In the genomic region with DNA sequence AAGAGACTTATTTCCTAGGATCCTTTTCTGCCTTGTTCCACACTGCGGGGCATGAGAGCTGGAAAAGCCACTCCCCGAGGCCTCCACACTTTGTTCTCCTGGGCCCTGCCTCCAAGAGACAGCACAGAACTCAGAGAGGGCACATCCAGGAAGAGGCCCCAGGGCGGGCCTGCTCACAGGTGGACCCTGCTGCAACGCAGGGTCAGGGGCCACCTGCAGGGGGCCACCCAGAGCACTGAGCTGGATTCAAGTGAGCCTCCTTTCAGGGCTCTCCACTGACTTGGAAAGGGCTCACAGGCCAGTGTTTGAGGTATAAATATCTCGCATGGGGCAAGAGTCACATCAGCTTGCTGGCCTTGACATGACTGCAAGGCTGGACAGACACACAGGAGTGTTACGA, we compare ENCODE assay signal across 9 cellular contexts. TPM values are rescaled to one million over a fixed set of nuclear protein-coding genes. Genes with fewer than 3 reads are reported as not detected.
DNase-seq lines count a peak whose midpoint lies in the region; ATAC-seq and TF ChIP-seq lines count a peak whose summit lies in the region.
"Had no signal": no experiment of that assay in that cellular context is flagged by ENCODE, and none has a peak within 500 bp of the region (broad histone marks: within the 10 kb centered on the region; RNA-seq: fewer than 3 reads in every experiment).

No MANE protein-coding gene starts in this region.

- DNase-seq in CD14-positive monocyte (ENCODE audit: low spot score): no peak
- no peak for DNase-seq in GM13977 (ENCODE audit: low spot score)
- peak; percentile 55 for DNase-seq in activated CD8-positive, alpha-beta T cell treated with anti-CD3 and anti-CD28 coated beads for 36 hours
- peak; percentile 42 for DNase-seq in iPS-NIHi11 (ENCODE audit: low spot score)
- DNase-seq in NCI-H2171 treated with DMSO at 0.1 percent for 48 hours (lab: John Stamatoyannopoulos, UW): no peak
- DNase-seq in posterior vena cava (ENCODE audit: low spot score): no peak
- DNase-seq in GM03348 (ENCODE audit: low spot score): no peak
- DNase-seq: naive thymus-derived CD8-positive, alpha-beta T cell had no signal

- POLR2A ChIA-PET in activated CD8-positive, alpha-beta T cell treated with anti-CD3 and anti-CD28 coated beads for 36 hours (lab: Charles Lee): interaction anchor here (0.7 to 2.1 kb wide), 8 partner anchors 10 to 189 kb away, joined by 3 to 10 read pairs (median 5); partner anchors contain the start of gene RNASEL

- CTCF ChIA-PET in activated CD8-positive, alpha-beta T cell treated with anti-CD3 and anti-CD28 coated beads for 36 hours (lab: Charles Lee): interaction anchor here (1.0 to 27.6 kb wide), 8 partner anchors 11 to 190 kb away, joined by 3 to 1003 read pairs (median 9); partner anchors contain the start of genes NPL and RNASEL

- no peak overlapping the region for H3K4me3 Mint-ChIP-seq in CD14-positive monocyte
- no peak overlapping the region for H3K4me3 Mint-ChIP-seq in activated CD8-positive, alpha-beta T cell treated with anti-CD3 and anti-CD28 coated beads for 36 hours
- H3K4me3 Mint-ChIP-seq: naive thymus-derived CD8-positive, alpha-beta T cell had no signal

- TF ChIP-seq POLR2A in GM18505 (IDR thresholded peaks at IDR 0.05; ENCODE audit: borderline replicate concordance, extremely low read depth, insufficient read depth, insufficient read length): no peak

- H3K36me3 Mint-ChIP-seq in CD14-positive monocyte: peaks cover 0 to 3% of the 10 kb centered on the region in 2 donors
- H3K36me3 Mint-ChIP-seq in activated CD8-positive, alpha-beta T cell treated with anti-CD3 and anti-CD28 coated beads for 36 hours (ENCODE audit: low read depth): no peaks in the 10 kb centered on the region
- H3K36me3 Mint-ChIP-seq: naive thymus-derived CD8-positive, alpha-beta T cell had no signal

- intact Hi-C loops in CD14-positive monocyte (cut with micrococcal nuclease): no loop called here
- intact Hi-C loops in activated CD8-positive, alpha-beta T cell treated with anti-CD3 and anti-CD28 coated beads for 36 hours (cut with micrococcal nuclease): loop anchor here (10.0 kb wide), 1 partner anchor 155 kb away; no protein-coding TSS in a partner anchor
- intact Hi-C loops in posterior vena cava (cut with DNase I): loop anchor here in 1 of 2 donors (5.0 kb wide), 1 partner anchor 188 kb away; the partner anchor contains the start of gene NPL

- no peaks in the 10 kb centered on the region for H3K9me3 Mint-ChIP-seq in CD14-positive monocyte
- no peaks in the 10 kb centered on the region for H3K9me3 Mint-ChIP-seq in activated CD8-positive, alpha-beta T cell treated with anti-CD3 and anti-CD28 coated beads for 36 hours
- H3K9me3 Mint-ChIP-seq: naive thymus-derived CD8-positive, alpha-beta T cell had no signal

- no peak overlapping the region for H3K27ac Mint-ChIP-seq in CD14-positive monocyte
- no peak overlapping the region for H3K27ac Mint-ChIP-seq in activated CD8-positive, alpha-beta T cell treated with anti-CD3 and anti-CD28 coated beads for 36 hours

- in situ Hi-C loops in GM13977 (cut with MboI; ENCODE audit: low pct_unique_long_range_greater_than_20kb, low sequenced_read_pairs, unreplicated experiment): loop anchor here (5.0 kb wide), 1 partner anchor 188 kb away; the partner anchor contains the start of gene NPL

- TF ChIP-seq CTCF in CD14-positive monocyte (IDR thresholded peaks at IDR 0.05) (peak; percentile 37), GM13977 (IDR thresholded peaks at IDR 0.05; ENCODE audit: extremely low read depth, insufficient read depth, missing control alignments) (peak; percentile 46)
- TF ChIP-seq CTCF in activated CD8-positive, alpha-beta T cell treated with anti-CD3 and anti-CD28 coated beads for 36 hours (IDR thresholded peaks at IDR 0.05): peak; percentile 57

- peaks cover 0 to 2% (median under 1%) of the 10 kb centered on the region in 3 donors for H3K27me3 Mint-ChIP-seq in CD14-positive monocyte (ENCODE audit: low read depth in 3 of 3)
- H3K27me3 Mint-ChIP-seq in activated CD8-positive, alpha-beta T cell treated with anti-CD3 and anti-CD28 coated beads for 36 hours: peaks cover under 1% of the 10 kb centered on the region

- peaks cover 28% of the 10 kb centered on the region for H3K4me1 Mint-ChIP-seq in CD14-positive monocyte
- H3K4me1 Mint-ChIP-seq in activated CD8-positive, alpha-beta T cell treated with anti-CD3 and anti-CD28 coated beads for 36 hours (ENCODE audit: low read depth): peaks cover 19% of the 10 kb centered on the region

- peak; percentile 17 for ATAC-seq in activated CD8-positive, alpha-beta T cell treated with anti-CD3 and anti-CD28 coated beads for 36 hours
- ATAC-seq in GM18505 (IDR thresholded peaks at IDR 0.05; ENCODE audit: unreplicated experiment): no peak
- ATAC-seq: naive thymus-derived CD8-positive, alpha-beta T cell had no signal

RNA-seq across cellular contexts. Expression of gene RGS16, which starts 4.8 kb away (rescaled TPM):
- under 1 TPM in 1 of 2 donors, not detected in 1; 0.07 TPM for polyA plus RNA-seq in CD14-positive monocyte
- 10 to 100 TPM; 33.8 to 35.6 TPM for total RNA-seq in activated CD8-positive, alpha-beta T cell treated with anti-CD3 and anti-CD28 coated beads for 36 hours
- 1 to 10 TPM; 3.1 to 6.9 TPM for total RNA-seq in posterior vena cava
- polyA plus RNA-seq: naive thymus-derived CD8-positive, alpha-beta T cell had no signal

RNA-seq across cellular contexts. Expression of gene RNASEL, which starts 10.3 kb away (rescaled TPM):
- 10 to 100 TPM in 1 of 2 donors, 1 to 10 TPM in 1; 7.9 to 12.3 TPM for polyA plus RNA-seq in CD14-positive monocyte
- total RNA-seq in activated CD8-positive, alpha-beta T cell treated with anti-CD3 and anti-CD28 coated beads for 36 hours: 1 to 10 TPM; 3.7 TPM
- 1 to 10 TPM; 5.1 to 9.2 TPM for total RNA-seq in posterior vena cava

Comparison
In these comparisons a context has a peak if more than half of its experiments do, and no peak if none do; other contexts are left out.
1. DNase-seq: peak in activated CD8-positive, alpha-beta T cell treated with anti-CD3 and anti-CD28 coated beads for 36 hours (single experiment) and iPS-NIHi11 (single experiment); none in CD14-positive monocyte (single experiment), GM13977 (single experiment), NCI-H2171 treated with DMSO at 0.1 percent for 48 hours (single experiment), posterior vena cava (single experiment) and GM03348 (single experiment).
2. RNA of gene RGS16, which starts 4.8 kb away (total RNA-seq): 33.8 to 35.6 TPM in activated CD8-positive, alpha-beta T cell treated with anti-CD3 and anti-CD28 coated beads for 36 hours; 3.1 to 6.9 TPM in posterior vena cava; every median in the first group is over 4 times any median in the second.
3. Peak in every context shown above with its lines, with median percentiles within 50 percentile points of each other: CTCF ChIP-seq.